Comparison of ENCODE assay signal across 9 cellular contexts in the genomic region with DNA sequence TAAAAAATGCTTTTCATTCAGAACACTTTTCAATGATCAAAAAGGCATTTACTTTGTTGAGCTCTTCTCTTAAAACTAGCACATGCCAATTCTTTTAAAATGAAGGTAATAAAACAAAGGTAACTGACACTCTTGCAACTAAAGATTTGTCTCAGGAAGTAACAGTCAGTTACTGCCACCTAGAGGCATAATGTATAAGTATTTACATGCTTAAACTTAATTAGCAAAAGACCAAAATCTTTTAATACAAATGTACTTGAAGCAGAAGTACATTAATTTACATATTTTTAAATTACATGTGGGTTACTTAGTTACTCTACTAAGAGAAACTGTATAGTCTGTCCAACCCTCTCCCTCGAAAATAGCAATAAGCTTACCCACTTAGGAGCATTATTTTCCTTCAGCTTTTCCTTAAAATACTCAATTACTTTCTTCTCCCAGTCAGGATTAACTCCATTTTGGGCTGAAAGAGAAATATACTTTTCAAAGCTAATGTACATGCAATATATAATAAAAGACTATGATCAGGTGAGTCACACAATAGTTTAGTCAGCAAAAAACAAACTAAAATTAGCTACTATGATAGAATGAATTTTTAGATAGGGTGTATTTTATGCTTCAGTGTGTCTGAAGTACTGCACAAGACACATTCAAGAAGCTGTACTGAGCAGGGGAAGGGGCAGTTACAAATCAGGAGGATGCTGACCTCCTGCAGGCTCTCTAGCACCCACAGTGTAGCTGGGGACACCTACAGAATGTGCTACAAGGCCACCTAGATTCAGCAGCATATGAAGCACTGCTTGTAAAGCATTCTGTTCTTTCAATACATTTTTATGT. TPM values are rescaled to one million over a fixed set of nuclear protein-coding genes. Genes with fewer than 3 reads are reported as not detected.
DNase-seq lines count a peak whose midpoint lies in the region; ATAC-seq and TF ChIP-seq lines count a peak whose summit lies in the region.
"Had no signal": no experiment of that assay in that cellular context is flagged by ENCODE, and none has a peak within 500 bp of the region (broad histone marks: within the 10 kb centered on the region; RNA-seq: fewer than 3 reads in every experiment).

No MANE protein-coding gene starts in this region.

- H3K4me1 Mint-ChIP-seq in WTC11, result peaks cover 27% of the 10 kb centered on the region

- no peaks in the 10 kb centered on the region for H3K27me3 Mint-ChIP-seq in WTC11 (ENCODE audit: low read depth)
- H3K27me3 Mint-ChIP-seq: activated naive CD8-positive, alpha-beta T cell had no signal

- ATAC-seq in WTC11, result no peak

- TF ChIP-seq POLR2A in testis (IDR thresholded peaks at IDR 0.05), result no peak

- peaks cover 33% of the 10 kb centered on the region for H3K36me3 Mint-ChIP-seq in WTC11

- POLR2A ChIA-PET in WTC11 (lab: Charles Lee), result interaction anchor here (0.6 to 1.1 kb wide), 2 partner anchors 173 to 215 kb away, joined by 3 to 4 read pairs; no protein-coding TSS in a partner anchor

- CTCF ChIA-PET in WTC11 (lab: Charles Lee), result interaction anchor here (0.8 to 3.4 kb wide), 16 partner anchors 12 to 325 kb away, joined by 3 to 23 read pairs (median 4); partner anchors contain the start of gene SEC23IP

- H3K4me3 ChIP-seq in testis, result no peak overlapping the region

- WGBS in testis, 2 donors, result 64 to 77% methylated on average over 1 of the region's 1 CpG

- peaks cover 3% of the 10 kb centered on the region for H3K36me3 ChIP-seq in testis (ENCODE audit: low read depth, missing control alignments)

- intact Hi-C loops in testis (cut with DNase I; ENCODE audit: low total_unique reads), result no loop called here

- peak overlapping the region; percentile 61 for H3K27ac Mint-ChIP-seq in WTC11

- no peaks in the 10 kb centered on the region for H3K27me3 ChIP-seq in testis

- peaks cover 9% of the 10 kb centered on the region for H3K9me3 Mint-ChIP-seq in WTC11

- H3K4me1 ChIP-seq in testis, result no peaks in the 10 kb centered on the region

- no peak overlapping the region for H3K4me3 Mint-ChIP-seq in WTC11
- H3K4me3 Mint-ChIP-seq: activated naive CD8-positive, alpha-beta T cell had no signal

- DNase-seq in NCI-H2227 (lab: John Stamatoyannopoulos, UW; ENCODE audit: unreplicated experiment), result peak; percentile 5
- no peak for DNase-seq in NCI-H2227 treated with DMSO at 0.1 percent for 48 hours (lab: John Stamatoyannopoulos, UW)
- peak; percentile 13 for DNase-seq in KG1 (lab: John Stamatoyannopoulos, UW)
- DNase-seq in WTC11 (ENCODE audit: low spot score), result no peak
- peak; percentile 22 for DNase-seq in hepatic stellate cell (ENCODE audit: low spot score)
- no peak for DNase-seq in testis
- DNase-seq in islet precursor cell, result no peak
- DNase-seq in stimulated activated CD4-positive, alpha-beta T cell treated with anti-CD3 and anti-CD28 coated beads, Interleukin-4, amount 100 ng/mL, for 24 hours, result no peak

- TF ChIP-seq CTCF in WTC11 (IDR thresholded peaks at IDR 0.05) (0 out of 2 replicates have a peak, but pooled peaks have one; percentile 34), testis (IDR thresholded peaks at IDR 0.05) (peak in 2 of 3 experiments; percentile 21 to 58)

- H3K9me3 ChIP-seq in testis, result no peaks in the 10 kb centered on the region

- no peak overlapping the region for H3K27ac ChIP-seq in testis

TF ChIP-seq in WTC11, 78 proteins besides CTCF, POLR2A, EP300 and RAD21:
- TF ChIP-seq, protein P1, sequence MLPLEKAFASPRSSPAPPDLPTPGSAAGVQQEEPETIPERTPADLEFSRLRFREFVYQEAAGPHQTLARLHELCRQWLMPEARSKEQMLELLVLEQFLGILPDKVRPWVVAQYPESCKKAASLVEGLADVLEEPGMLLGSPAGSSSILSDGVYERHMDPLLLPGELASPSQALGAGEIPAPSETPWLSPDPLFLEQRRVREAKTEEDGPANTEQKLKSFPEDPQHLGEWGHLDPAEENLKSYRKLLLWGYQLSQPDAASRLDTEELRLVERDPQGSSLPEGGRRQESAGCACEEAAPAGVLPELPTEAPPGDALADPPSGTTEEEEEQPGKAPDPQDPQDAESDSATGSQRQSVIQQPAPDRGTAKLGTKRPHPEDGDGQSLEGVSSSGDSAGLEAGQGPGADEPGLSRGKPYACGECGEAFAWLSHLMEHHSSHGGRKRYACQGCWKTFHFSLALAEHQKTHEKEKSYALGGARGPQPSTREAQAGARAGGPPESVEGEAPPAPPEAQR (CRISPR knock-in tag; IDR thresholded peaks at IDR 0.05), result no peak
- TF ChIP-seq, protein P2, sequence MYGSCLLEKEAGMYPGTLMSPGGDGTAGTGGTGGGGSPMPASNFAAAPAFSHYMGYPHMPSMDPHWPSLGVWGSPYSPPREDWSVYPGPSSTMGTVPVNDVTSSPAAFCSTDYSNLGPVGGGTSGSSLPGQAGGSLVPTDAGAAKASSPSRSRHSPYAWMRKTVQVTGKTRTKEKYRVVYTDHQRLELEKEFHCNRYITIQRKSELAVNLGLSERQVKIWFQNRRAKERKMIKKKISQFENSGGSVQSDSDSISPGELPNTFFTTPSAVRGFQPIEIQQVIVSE (CRISPR knock-in tag; IDR thresholded peaks at IDR 0.05; ENCODE audit: borderline replicate concordance), result no peak
- TF ChIP-seq ZNF138 (CRISPR knock-in tag; conservative IDR thresholded peaks at IDR 0.05) (no peak), OVOL2 (CRISPR knock-in tag; IDR thresholded peaks at IDR 0.05; ENCODE audit: borderline replicate concordance) (no peak), JUN (CRISPR knock-in tag; IDR thresholded peaks at IDR 0.05) (no peak), GTF2I (CRISPR knock-in tag; conservative IDR thresholded peaks at IDR 0.05) (no peak), E2F4 (CRISPR knock-in tag; IDR thresholded peaks at IDR 0.05; ENCODE audit: borderline replicate concordance, low read depth) (no peak), TCF7 (CRISPR knock-in tag; IDR thresholded peaks at IDR 0.05; ENCODE audit: low read depth) (no peak), ZNF232 (CRISPR knock-in tag; IDR thresholded peaks at IDR 0.05) (no peak), CREM (CRISPR knock-in tag; IDR thresholded peaks at IDR 0.05) (no peak), ZNF512 (CRISPR knock-in tag; IDR thresholded peaks at IDR 0.05; ENCODE audit: borderline replicate concordance) (no peak), SMAD4 (CRISPR knock-in tag; IDR thresholded peaks at IDR 0.05) (no peak)
- TF ChIP-seq, protein P3, sequence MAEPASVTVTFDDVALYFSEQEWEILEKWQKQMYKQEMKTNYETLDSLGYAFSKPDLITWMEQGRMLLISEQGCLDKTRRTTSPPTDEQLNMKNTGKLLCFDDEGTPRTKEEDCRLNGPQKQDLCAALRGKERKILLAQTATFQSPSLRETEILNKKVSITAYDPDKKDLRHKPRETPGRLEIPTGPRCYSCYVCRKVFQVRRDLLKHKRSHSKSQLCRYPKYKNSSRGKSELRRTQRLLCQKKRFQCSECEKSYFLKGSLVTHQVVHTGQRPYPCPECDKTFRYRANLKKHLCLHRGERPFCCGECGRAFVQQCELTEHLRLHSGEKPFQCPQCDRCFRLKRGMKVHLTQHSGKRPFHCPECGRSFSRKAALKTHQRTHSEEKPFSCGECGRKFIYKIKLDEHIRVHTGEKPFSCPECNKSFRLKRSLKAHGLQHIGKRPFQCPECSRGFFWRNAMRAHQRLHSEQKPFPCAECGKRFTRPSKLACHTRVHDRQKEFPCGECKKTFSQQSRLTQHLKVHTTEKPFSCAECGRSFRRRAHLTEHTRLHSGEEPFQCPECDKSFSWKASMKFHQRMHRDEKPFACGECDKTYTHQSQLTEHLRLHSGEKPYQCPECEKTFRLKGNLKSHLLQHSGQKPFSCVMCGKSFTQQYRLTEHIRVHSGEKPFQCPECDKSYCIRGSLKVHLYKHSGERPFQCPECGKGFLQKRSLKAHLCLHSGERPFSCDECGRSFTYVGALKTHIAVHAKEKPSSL (CRISPR knock-in tag; conservative IDR thresholded peaks at IDR 0.05), result no peak

RNA-seq across cellular contexts. Expression of gene MCMBP, which starts 13.0 kb away (rescaled TPM):
- total RNA-seq in WTC11 (2021), result 63.5 to 64.7 TPM (median 64.6 TPM) in 3 replicates
- total RNA-seq in testis, result 10 to 100 TPM; 47.4 to 47.9 TPM
- 42.3 TPM for polyA plus RNA-seq in testis (ENCODE audit: insufficient read depth, low read depth, low replicate concordance)

RNA-seq across cellular contexts. Expression of gene SEC23IP, which starts 32.9 kb away (rescaled TPM):
- total RNA-seq in WTC11 (2021), result 63.8 to 82.3 TPM (median 68.4 TPM) in 3 replicates
- 10 to 100 TPM; 42.5 to 43.3 TPM for total RNA-seq in testis
- 48.9 TPM for polyA plus RNA-seq in testis (ENCODE audit: insufficient read depth, low read depth, low replicate concordance)

Comparison
In these comparisons a context has a peak if more than half of its experiments do, and no peak if none do; other contexts are left out.
1. DNase-seq: peak in NCI-H2227 (single experiment), KG1 (single experiment) and hepatic stellate cell (single experiment); none in NCI-H2227 treated with DMSO at 0.1 percent for 48 hours (single experiment), WTC11 (single experiment), testis (single experiment), islet precursor cell (single experiment) and stimulated activated CD4-positive, alpha-beta T cell treated with anti-CD3 and anti-CD28 coated beads, Interleukin-4, amount 100 ng/mL, for 24 hours (single experiment).